In genomic region chr2:207434903-207435302, GRCh38 we compare ENCODE assay signal across 23 cellular contexts.
"Had no signal": no experiment of that assay in that cellular context is flagged by ENCODE, and none has a peak within 500 bp of the region (broad histone marks: within the 10 kb centered on the region; RNA-seq: fewer than 3 reads in every experiment).

No MANE protein-coding gene starts in this region.

- H3K27ac ChIP-seq: colonic mucosa, epithelial cell of prostate, esophagus squamous epithelium, lower lobe of right lung, pancreas, psoas muscle, right atrium auricular region, transverse colon, VCaP had no signal

- H3K36me3 Mint-ChIP-seq: activated naive CD4-positive, alpha-beta T cell treated with anti-CD3 and anti-CD28 coated beads, Interleukin-2, amount 50 U/mL, for 72 hours; naive thymus-derived CD8-positive, alpha-beta T cell had no signal

- H3K4me1 Mint-ChIP-seq: naive thymus-derived CD8-positive, alpha-beta T cell; neural crest cell had no signal

- H3K27ac Mint-ChIP-seq: activated naive CD4-positive, alpha-beta T cell treated with anti-CD3 and anti-CD28 coated beads, Interleukin-2, amount 50 U/mL, for 72 hours; activated T-cell treated with anti-CD3 and anti-CD28 coated beads, Interleukin-2, amount 50 U/mL, for 72 hours; naive thymus-derived CD8-positive, alpha-beta T cell had no signal

- H3K36me3 ChIP-seq: colonic mucosa, esophagus squamous epithelium, lower lobe of right lung, pancreas, right atrium auricular region, transverse colon had no signal

- DNase-seq: activated CD4-positive, alpha-beta T cell treated with anti-CD3 and anti-CD28 coated beads for 4 hours; activated CD4-positive, alpha-beta T cell treated with anti-CD3 and anti-CD28 coated beads, Interleukin-2, amount 50 U/mL, for 4 hours; activated naive CD4-positive, alpha-beta T cell; activated T-cell treated with anti-CD3 and anti-CD28 coated beads for 4 hours; activated T-cell treated with anti-CD3 and anti-CD28 coated beads, Interleukin-2, amount 50 U/mL, for 72 hours; cerebellar nuclear complex; colonic mucosa; effector CD8-positive, alpha-beta T cell; esophagus squamous epithelium; kidney glomerular epithelial cell; lower lobe of right lung; mesenchymal stem cell; naive thymus-derived CD8-positive, alpha-beta T cell; nucleus accumbens; pancreas; psoas muscle; stimulated activated naive CD4-positive, alpha-beta T cell treated with Interleukin-2 at 50 U/mL for 16 hours; transverse colon had no signal

- H3K9me3 Mint-ChIP-seq: activated naive CD4-positive, alpha-beta T cell treated with anti-CD3 and anti-CD28 coated beads, Interleukin-2, amount 50 U/mL, for 72 hours; naive thymus-derived CD8-positive, alpha-beta T cell had no signal

- H3K4me3 ChIP-seq: colonic mucosa, esophagus squamous epithelium, lower lobe of right lung, pancreas, psoas muscle, right atrium auricular region, transverse colon had no signal

- H3K9me3 ChIP-seq: colonic mucosa, esophagus squamous epithelium, lower lobe of right lung, pancreas, psoas muscle, right atrium auricular region, transverse colon had no signal

- H3K4me3 Mint-ChIP-seq: activated T-cell treated with anti-CD3 and anti-CD28 coated beads, Interleukin-2, amount 50 U/mL, for 72 hours; naive thymus-derived CD8-positive, alpha-beta T cell; neural crest cell had no signal

- H3K27me3 Mint-ChIP-seq: naive thymus-derived CD8-positive, alpha-beta T cell had no signal

- H3K4me1 ChIP-seq: colonic mucosa, lower lobe of right lung, pancreas, psoas muscle, right atrium auricular region had no signal

- H3K27me3 ChIP-seq: colonic mucosa, esophagus squamous epithelium, pancreas, right atrium auricular region, transverse colon had no signal
